17 cellular contexts compared by ENCODE assay signal in genomic region chr10:10780746-10781145, GRCh38.
"Had no signal": no experiment of that assay in that cellular context is flagged by ENCODE, and none has a peak within 500 bp of the region (broad histone marks: within the 10 kb centered on the region; RNA-seq: fewer than 3 reads in every experiment).

No MANE protein-coding gene starts in this region.

- ATAC-seq: activated CD8-positive, alpha-beta T cell treated with anti-CD3 and anti-CD28 coated beads for 36 hours; activated naive CD4-positive, alpha-beta T cell treated with anti-CD3 and anti-CD28 coated beads, Interleukin-2, amount 50 U/mL, for 72 hours; naive thymus-derived CD8-positive, alpha-beta T cell; right cardiac atrium; stimulated activated naive CD8-positive, alpha-beta T cell treated with anti-CD3 and anti-CD28 coated beads, Interleukin-15, Interleukin-2, amounts not matched to agents 100 U/mL and 50 U/mL, for 24 hours had no signal

- H3K27ac Mint-ChIP-seq: activated B cell treated with CpG ODN at 0.5 μM for 24 hours; activated CD8-positive, alpha-beta T cell treated with anti-CD3 and anti-CD28 coated beads for 36 hours; activated naive CD4-positive, alpha-beta T cell treated with anti-CD3 and anti-CD28 coated beads, Interleukin-2, amount 50 U/mL, for 72 hours; naive thymus-derived CD8-positive, alpha-beta T cell had no signal

- H3K27me3 ChIP-seq: breast epithelium had no signal

- H3K4me3 ChIP-seq: breast epithelium, smooth muscle cell had no signal

- H3K9me3 Mint-ChIP-seq: activated CD8-positive, alpha-beta T cell treated with anti-CD3 and anti-CD28 coated beads for 36 hours had no signal

- DNase-seq: activated B cell treated with CpG ODN at 0.5 μM for 24 hours; activated CD4-positive, alpha-beta T cell treated with anti-CD3 and anti-CD28 coated beads for 48 hours; activated CD8-positive, alpha-beta T cell treated with anti-CD3 and anti-CD28 coated beads for 36 hours; activated effector memory CD4-positive, alpha-beta T cell treated with anti-CD3 and anti-CD28 coated beads, Interleukin-2, amount 50 U/mL, for 16 hours; activated T-cell treated with anti-CD3 and anti-CD28 coated beads, Interleukin-2, amount 50 U/mL, for 48 hours; dermis blood vessel endothelial cell; erythroblast; kidney; mesenchymal stem cell; naive thymus-derived CD8-positive, alpha-beta T cell; right cardiac atrium; stimulated activated naive CD8-positive, alpha-beta T cell treated with anti-CD3 and anti-CD28 coated beads, Interleukin-15, Interleukin-2, amounts not matched to agents 100 U/mL and 50 U/mL, for 24 hours; T-helper 2 cell; trophoblast cell had no signal

- H3K4me3 Mint-ChIP-seq: activated B cell treated with CpG ODN at 0.5 μM for 24 hours; activated CD8-positive, alpha-beta T cell treated with anti-CD3 and anti-CD28 coated beads for 36 hours; naive thymus-derived CD8-positive, alpha-beta T cell had no signal

- H3K4me1 Mint-ChIP-seq: activated B cell treated with CpG ODN at 0.5 μM for 24 hours had no signal

- H3K36me3 ChIP-seq: breast epithelium had no signal

- H3K27ac ChIP-seq: breast epithelium had no signal

- H3K4me1 ChIP-seq: breast epithelium had no signal
